In genomic region chr15:31303434-31304073, GRCh38 we compare ENCODE assay signal across 1 cellular context.
TF ChIP-seq lines count a peak whose summit lies in the region.

No MANE protein-coding gene starts in this region.

TF ChIP-seq in GM23338, 12 proteins besides CTCF, POLR2A, EP300 and RAD21 (continued from another document):
- TF ChIP-seq, protein P1, sequence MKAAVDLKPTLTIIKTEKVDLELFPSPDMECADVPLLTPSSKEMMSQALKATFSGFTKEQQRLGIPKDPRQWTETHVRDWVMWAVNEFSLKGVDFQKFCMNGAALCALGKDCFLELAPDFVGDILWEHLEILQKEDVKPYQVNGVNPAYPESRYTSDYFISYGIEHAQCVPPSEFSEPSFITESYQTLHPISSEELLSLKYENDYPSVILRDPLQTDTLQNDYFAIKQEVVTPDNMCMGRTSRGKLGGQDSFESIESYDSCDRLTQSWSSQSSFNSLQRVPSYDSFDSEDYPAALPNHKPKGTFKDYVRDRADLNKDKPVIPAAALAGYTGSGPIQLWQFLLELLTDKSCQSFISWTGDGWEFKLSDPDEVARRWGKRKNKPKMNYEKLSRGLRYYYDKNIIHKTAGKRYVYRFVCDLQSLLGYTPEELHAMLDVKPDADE (IDR thresholded peaks at IDR 0.05) = no peak
- TF ChIP-seq CREB1 (CRISPR knock-in tag; IDR thresholded peaks at IDR 0.05; ENCODE audit: low read depth) (no peak), POLR2AphosphoS5 (IDR thresholded peaks at IDR 0.05; ENCODE audit: low read depth) (no peak), EZH2 (IDR thresholded peaks at IDR 0.05; ENCODE audit: low read depth, unreplicated experiment) (no peak), EZH2phosphoT487 (IDR thresholded peaks at IDR 0.05; ENCODE audit: unreplicated experiment) (no peak), NANOG (IDR thresholded peaks at IDR 0.05; ENCODE audit: borderline replicate concordance) (no peak), STAT1 (IDR thresholded peaks at IDR 0.05; ENCODE audit: unreplicated experiment) (no peak), ZNF462 (CRISPR knock-in tag; IDR thresholded peaks at IDR 0.05) (no peak), JUNB (IDR thresholded peaks at IDR 0.05; ENCODE audit: unreplicated experiment) (no peak)
- TF ChIP-seq, protein P2, sequence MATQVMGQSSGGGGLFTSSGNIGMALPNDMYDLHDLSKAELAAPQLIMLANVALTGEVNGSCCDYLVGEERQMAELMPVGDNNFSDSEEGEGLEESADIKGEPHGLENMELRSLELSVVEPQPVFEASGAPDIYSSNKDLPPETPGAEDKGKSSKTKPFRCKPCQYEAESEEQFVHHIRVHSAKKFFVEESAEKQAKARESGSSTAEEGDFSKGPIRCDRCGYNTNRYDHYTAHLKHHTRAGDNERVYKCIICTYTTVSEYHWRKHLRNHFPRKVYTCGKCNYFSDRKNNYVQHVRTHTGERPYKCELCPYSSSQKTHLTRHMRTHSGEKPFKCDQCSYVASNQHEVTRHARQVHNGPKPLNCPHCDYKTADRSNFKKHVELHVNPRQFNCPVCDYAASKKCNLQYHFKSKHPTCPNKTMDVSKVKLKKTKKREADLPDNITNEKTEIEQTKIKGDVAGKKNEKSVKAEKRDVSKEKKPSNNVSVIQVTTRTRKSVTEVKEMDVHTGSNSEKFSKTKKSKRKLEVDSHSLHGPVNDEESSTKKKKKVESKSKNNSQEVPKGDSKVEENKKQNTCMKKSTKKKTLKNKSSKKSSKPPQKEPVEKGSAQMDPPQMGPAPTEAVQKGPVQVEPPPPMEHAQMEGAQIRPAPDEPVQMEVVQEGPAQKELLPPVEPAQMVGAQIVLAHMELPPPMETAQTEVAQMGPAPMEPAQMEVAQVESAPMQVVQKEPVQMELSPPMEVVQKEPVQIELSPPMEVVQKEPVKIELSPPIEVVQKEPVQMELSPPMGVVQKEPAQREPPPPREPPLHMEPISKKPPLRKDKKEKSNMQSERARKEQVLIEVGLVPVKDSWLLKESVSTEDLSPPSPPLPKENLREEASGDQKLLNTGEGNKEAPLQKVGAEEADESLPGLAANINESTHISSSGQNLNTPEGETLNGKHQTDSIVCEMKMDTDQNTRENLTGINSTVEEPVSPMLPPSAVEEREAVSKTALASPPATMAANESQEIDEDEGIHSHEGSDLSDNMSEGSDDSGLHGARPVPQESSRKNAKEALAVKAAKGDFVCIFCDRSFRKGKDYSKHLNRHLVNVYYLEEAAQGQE (IDR thresholded peaks at IDR 0.05; ENCODE audit: unreplicated experiment) = no peak
